19 cellular contexts compared by ENCODE assay signal in the genomic region with DNA sequence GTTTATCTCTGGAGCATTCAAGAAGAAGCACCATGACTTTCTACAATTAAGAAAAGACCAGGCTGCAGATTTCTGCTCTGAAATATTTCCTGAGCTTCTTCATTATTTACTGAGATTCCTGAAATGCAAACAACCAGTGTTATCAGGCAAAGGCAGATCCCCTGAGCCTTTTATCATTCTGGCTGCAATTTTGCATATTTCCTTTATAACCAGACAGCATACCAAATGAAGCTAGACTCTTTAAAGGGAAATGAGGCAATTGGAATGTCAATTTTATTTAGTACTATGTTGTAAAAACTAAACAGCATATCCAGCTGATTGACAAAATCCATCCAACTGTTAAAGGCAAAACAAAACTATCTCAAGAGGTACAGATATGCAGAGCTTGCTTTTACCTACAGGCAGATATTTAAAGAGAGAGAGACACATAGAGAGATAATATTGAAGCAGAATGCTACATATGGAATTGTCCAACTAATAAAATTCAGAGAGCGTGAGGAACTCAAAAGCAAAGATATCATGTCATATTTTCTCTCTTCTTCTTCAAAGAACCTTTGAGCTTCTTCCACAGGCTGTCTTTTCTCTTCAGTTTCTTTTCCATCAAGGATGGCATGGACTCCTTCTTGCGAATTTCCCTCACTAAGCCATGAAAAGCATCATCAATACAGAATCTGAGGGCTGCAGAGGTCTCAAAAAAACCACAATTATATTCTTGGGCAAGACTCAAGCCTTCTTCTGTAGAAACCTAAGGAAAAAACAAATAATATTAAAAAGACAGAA.
DNase-seq lines count a peak whose midpoint lies in the region; TF ChIP-seq lines count a peak whose summit lies in the region.
"Had no signal": no experiment of that assay in that cellular context is flagged by ENCODE, and none has a peak within 500 bp of the region (broad histone marks: within the 10 kb centered on the region; RNA-seq: fewer than 3 reads in every experiment).

No MANE protein-coding gene starts in this region.

- H3K79me2 ChIP-seq in neural progenitor cell (ENCODE audit: low read depth), result no peaks in the 10 kb centered on the region

- H3K4me3 Mint-ChIP-seq in neural progenitor cell, result no peak overlapping the region
- H3K4me3 Mint-ChIP-seq: IgD-negative memory B cell had no signal

- peak overlapping the region; percentile 52 for H3K4me3 ChIP-seq in HUES48 (ENCODE audit: low read depth, low read length)
- peak overlapping the region; percentile 16 for H3K4me3 ChIP-seq in iPS-18a (ENCODE audit: low read length)
- no peak overlapping the region for H3K4me3 ChIP-seq in neural progenitor cell
- H3K4me3 ChIP-seq: MG63 had no signal

- no peaks in the 10 kb centered on the region for H3K36me3 Mint-ChIP-seq in neural progenitor cell
- H3K36me3 Mint-ChIP-seq: IgD-negative memory B cell had no signal

- peaks cover 4% of the 10 kb centered on the region for H3K4me1 Mint-ChIP-seq in neural progenitor cell
- H3K4me1 Mint-ChIP-seq: IgD-negative memory B cell had no signal

- H3K27me3 ChIP-seq in HUES48 (ENCODE audit: control insufficient read depth, insufficient read depth, low read length) (no peaks in the 10 kb centered on the region), iPS-18a (ENCODE audit: control insufficient read depth, insufficient read depth, low read length) (no peaks in the 10 kb centered on the region), neural progenitor cell (peaks cover 6% of the 10 kb centered on the region)
- H3K27me3 ChIP-seq: MG63 had no signal

- H3K9ac ChIP-seq in HUES48 (ENCODE audit: low read depth, low read length), result peak overlapping the region; percentile 34
- H3K9ac ChIP-seq in iPS-18a (ENCODE audit: low read length), result peak overlapping the region; percentile 15
- H3K9ac ChIP-seq in neural progenitor cell, result no peak overlapping the region

- H3K27ac ChIP-seq in HUES48 (ENCODE audit: low read depth, low read length), result peak overlapping the region; percentile 96
- peak overlapping the region; percentile 22 for H3K27ac ChIP-seq in iPS-18a (ENCODE audit: low read length)
- no peak overlapping the region for H3K27ac ChIP-seq in neural progenitor cell

- peak; percentile 8 for DNase-seq in OCI-M1 (lab: John Stamatoyannopoulos, UW)
- DNase-seq in neural progenitor cell (ENCODE audit: low spot score), result no peak
- DNase-seq in kidney glomerular epithelial cell (lab: John Stamatoyannopoulos, UW), result no peak
- no peak for DNase-seq in cardiac septum (ENCODE audit: low spot score)
- no peak for DNase-seq in SKM-1 (lab: John Stamatoyannopoulos, UW; ENCODE audit: unreplicated experiment)
- DNase-seq: C1 segment of cervical spinal cord; DMS79 treated with DMSO at 0.1 percent for 48 hours; H7; Karpas-422; MG63; NCI-H1092; NCI-H146; NCI-H2029 treated with DMSO at 0.1 percent for 48 hours; NCI-H2171; NCI-H69; NK-92 treated with Interleukin-12 subunit alpha and Interleukin-12 subunit beta, amount 100 ng/mL, for 24 hours had no signal

- H3K9me3 Mint-ChIP-seq in neural progenitor cell, result peaks cover 7% of the 10 kb centered on the region

- no peak for TF ChIP-seq CTCF in neural progenitor cell (IDR thresholded peaks at IDR 0.05)

- no peaks in the 10 kb centered on the region for H4K20me1 ChIP-seq in neural progenitor cell (ENCODE audit: low read depth)

- H3F3A ChIP-seq in neural progenitor cell (ENCODE audit: low read depth), result peaks cover 3% of the 10 kb centered on the region

- no peaks in the 10 kb centered on the region for H3K27me3 Mint-ChIP-seq in neural progenitor cell (ENCODE audit: insufficient read depth, low read depth)
- H3K27me3 Mint-ChIP-seq: IgD-negative memory B cell had no signal

- H3K27ac Mint-ChIP-seq in neural progenitor cell, result no peak overlapping the region
- H3K27ac Mint-ChIP-seq: IgD-negative memory B cell had no signal

- H3K4me2 ChIP-seq in neural progenitor cell, result peak overlapping the region; percentile 21

- peaks cover 6% of the 10 kb centered on the region; the same call in 1 of the 2 replicates for H3K9me3 ChIP-seq in HUES48 (ENCODE audit: control insufficient read depth, insufficient read depth, low read length)
- peaks cover 6% of the 10 kb centered on the region for H3K9me3 ChIP-seq in iPS-18a (ENCODE audit: control insufficient read depth, low read depth, low read length)
- no peaks in the 10 kb centered on the region for H3K9me3 ChIP-seq in neural progenitor cell (ENCODE audit: low read depth)
- H3K9me3 ChIP-seq: MG63 had no signal

- H3K4me1 ChIP-seq in HUES48 (ENCODE audit: control insufficient read depth, insufficient read depth, low read length) (peaks cover 52% of the 10 kb centered on the region), iPS-18a (ENCODE audit: control insufficient read depth, low read depth, low read length) (peaks cover 58% of the 10 kb centered on the region), neural progenitor cell (peaks cover 29% of the 10 kb centered on the region)

- H3K36me3 ChIP-seq in HUES48 (ENCODE audit: control insufficient read depth, insufficient read depth, low read length) (no peaks in the 10 kb centered on the region), iPS-18a (ENCODE audit: control insufficient read depth, low read depth, low read length) (no peaks in the 10 kb centered on the region), neural progenitor cell (no peaks in the 10 kb centered on the region)
- H3K36me3 ChIP-seq: MG63 had no signal

- no peak overlapping the region for H2AFZ ChIP-seq in neural progenitor cell (replicated peaks)

- intact Hi-C loops in cardiac septum (cut with DNase I), result no loop called here
